Comparison of ENCODE assay signal across 19 cellular contexts in the genomic region with DNA sequence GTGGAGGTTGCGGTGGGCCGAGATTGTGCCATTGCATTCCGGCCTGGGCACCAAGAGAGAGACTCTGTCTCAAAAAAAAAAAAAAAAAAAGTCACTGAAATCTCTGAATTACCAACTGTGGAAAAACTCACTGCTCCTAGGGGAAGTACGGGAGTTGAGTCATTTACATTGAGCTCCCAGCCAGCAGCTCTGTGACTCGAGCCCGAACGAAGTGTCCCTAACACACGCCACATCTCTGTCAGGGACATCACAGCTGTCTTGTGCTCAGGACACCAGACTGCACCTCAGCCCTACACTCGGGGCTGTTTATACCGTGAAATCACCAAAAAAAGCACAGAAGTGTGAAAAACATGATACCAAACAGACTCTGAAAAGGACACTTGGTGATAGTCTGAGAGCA. TPM values are rescaled to one million over a fixed set of nuclear protein-coding genes. Genes with fewer than 3 reads are reported as not detected.
"Had no signal": no experiment of that assay in that cellular context is flagged by ENCODE, and none has a peak within 500 bp of the region (broad histone marks: within the 10 kb centered on the region; RNA-seq: fewer than 3 reads in every experiment).

No MANE protein-coding gene starts in this region.

- H3K4me1 Mint-ChIP-seq: neural progenitor cell had no signal

- DNase-seq: activated CD4-positive, alpha-beta T cell treated with anti-CD3 and anti-CD28 coated beads, Interleukin-2, amount 50 U/mL, for 1 hour; activated gamma-delta T cell treated with Interleukin-2 at 50 U/mL for 16 hours; activated T-cell treated with anti-CD3 and anti-CD28 coated beads, Interleukin-2, amount 50 U/mL, for 48 hours; cerebellar nuclear complex; cortex of kidney; heart left ventricle; islet precursor cell; left cardiac atrium; mucosa of descending colon; SK-N-SH; small intestine; stimulated activated CD4-positive, alpha-beta T cell treated with anti-CD3 and anti-CD28 coated beads, Interleukin-2, amount 100 ng/mL, for 48 hours; stimulated activated CD8-positive, alpha-beta memory T cell treated with anti-CD3 and anti-CD28 coated beads, Interleukin-4, amount 100 ng/mL, for 48 hours; stimulated activated naive CD4-positive, alpha-beta T cell treated with Interleukin-2 at 50 U/mL for 16 hours; T-helper 2 cell; tibial artery had no signal

- H3K27me3 ChIP-seq: heart left ventricle, neural progenitor cell, tibial artery had no signal

- H3K4me3 ChIP-seq: heart left ventricle, mucosa of descending colon, neural progenitor cell, tibial artery had no signal

- H2AFZ ChIP-seq: neural progenitor cell had no signal

- H3K4me2 ChIP-seq: neural progenitor cell, SK-N-SH had no signal

- H3K4me3 Mint-ChIP-seq: neural progenitor cell had no signal

- H3K27ac ChIP-seq: heart left ventricle, neural progenitor cell, tibial artery had no signal

- H3K9me3 Mint-ChIP-seq: neural progenitor cell had no signal

- H3K4me1 ChIP-seq: neural progenitor cell, tibial artery had no signal

- H3K9ac ChIP-seq: neural progenitor cell, SK-N-SH had no signal

- H3K9me3 ChIP-seq: heart left ventricle, mucosa of descending colon, SK-N-SH, tibial artery had no signal

- ATAC-seq: heart left ventricle, left cardiac atrium, mucosa of descending colon, sciatic nerve had no signal

RNA-seq across cellular contexts. Expression of a gene that starts 28.9 kb away (rescaled TPM):
- total RNA-seq: posterior vena cava had no signal
